Comparison of ENCODE assay signal across 8 cellular contexts in genomic region chr15:40506964-40507571, GRCh38. TPM values are rescaled to one million over a fixed set of nuclear protein-coding genes. Genes with fewer than 3 reads are reported as not detected.
DNase-seq lines count a peak whose midpoint lies in the region; ATAC-seq, FAIRE-seq and TF ChIP-seq lines count a peak whose summit lies in the region.

No MANE protein-coding gene starts in this region.

- H3K4me1 Mint-ChIP-seq in natural killer cell, result peaks cover 24 to 25% of the 10 kb centered on the region in 2 donors
- peaks cover 18% of the 10 kb centered on the region for H3K4me1 Mint-ChIP-seq in stimulated activated effector memory CD8-positive, alpha-beta T cell treated with anti-CD3 and anti-CD28 coated beads, Interleukin-12 subunit alpha, Interleukin-12 subunit beta, amount 100 ng/mL, for 72 hours

- no peaks in the 10 kb centered on the region for H3K36me3 Mint-ChIP-seq in natural killer cell
- H3K36me3 Mint-ChIP-seq in stimulated activated effector memory CD8-positive, alpha-beta T cell treated with anti-CD3 and anti-CD28 coated beads, Interleukin-12 subunit alpha, Interleukin-12 subunit beta, amount 100 ng/mL, for 72 hours, result no peaks in the 10 kb centered on the region

- H3K4me3 ChIP-seq in fibroblast of mammary gland (ENCODE audit: control insufficient read depth, low read depth, low read length), result peak overlapping the region; percentile 22

- TF ChIP-seq CTCF in fibroblast of mammary gland (conservative IDR thresholded peaks at IDR 0.05; ENCODE audit: control insufficient read depth, insufficient read depth, low read depth, low read length) (peak; percentile 76), natural killer cell (IDR thresholded peaks at IDR 0.05) (peak; percentile 51)

- intact Hi-C loops in natural killer cell (cut with micrococcal nuclease), result loop anchor here (5.0 kb wide), 1 partner anchor 65 kb away; the partner anchor contains the start of gene BAHD1

- H3K9me3 Mint-ChIP-seq in natural killer cell, result no peaks in the 10 kb centered on the region
- no peaks in the 10 kb centered on the region for H3K9me3 Mint-ChIP-seq in stimulated activated effector memory CD8-positive, alpha-beta T cell treated with anti-CD3 and anti-CD28 coated beads, Interleukin-12 subunit alpha, Interleukin-12 subunit beta, amount 100 ng/mL, for 72 hours

- peak overlapping the region; percentile 0 for H3K4me3 Mint-ChIP-seq in natural killer cell
- H3K4me3 Mint-ChIP-seq in stimulated activated effector memory CD8-positive, alpha-beta T cell treated with anti-CD3 and anti-CD28 coated beads, Interleukin-12 subunit alpha, Interleukin-12 subunit beta, amount 100 ng/mL, for 72 hours, result peak overlapping the region; percentile 50

- peak; percentile 74 for DNase-seq in EH (ENCODE audit: low read depth)
- peak; percentile 84 for DNase-seq in HTR-8/SVneo (ENCODE audit: insufficient read length, low spot score)
- peak; percentile 38 for DNase-seq in activated T-helper 1 cell treated with Interleukin-2 at 50 U/mL for 16 hours (ENCODE audit: low read depth)
- peak; percentile 68 for DNase-seq in fibroblast of mammary gland (ENCODE audit: low read depth)
- peak; percentile 44 for DNase-seq in natural killer cell
- DNase-seq in stimulated activated effector memory CD8-positive, alpha-beta T cell treated with anti-CD3 and anti-CD28 coated beads, Interleukin-12 subunit alpha, Interleukin-12 subunit beta, amount 100 ng/mL, for 72 hours (ENCODE audit: low spot score in 2 of 2), result peak; percentile 47 to 74

- FAIRE-seq in HTR-8/SVneo (lab: Jason Lieb, UNC), result no peak

- peak; percentile 67 to 83 (median 75) for ATAC-seq in natural killer cell
- ATAC-seq in stimulated activated effector memory CD8-positive, alpha-beta T cell treated with anti-CD3 and anti-CD28 coated beads, Interleukin-12 subunit alpha, Interleukin-12 subunit beta, amount 100 ng/mL, for 72 hours, result peak; percentile 89
- ATAC-seq in GM21526 (IDR thresholded peaks at IDR 0.05; ENCODE audit: low FRiP score, unreplicated experiment), result no peak

- peaks cover 34 to 47% of the 10 kb centered on the region in 2 donors for H3K27me3 Mint-ChIP-seq in natural killer cell (ENCODE audit: low read depth in 2 of 2)

- no peak overlapping the region for H3K27ac Mint-ChIP-seq in natural killer cell
- H3K27ac Mint-ChIP-seq in stimulated activated effector memory CD8-positive, alpha-beta T cell treated with anti-CD3 and anti-CD28 coated beads, Interleukin-12 subunit alpha, Interleukin-12 subunit beta, amount 100 ng/mL, for 72 hours, result no peak overlapping the region

TF ChIP-seq in PFSK-1, 5 proteins besides CTCF, POLR2A, EP300 and RAD21:
- TF ChIP-seq SIN3A (IDR thresholded peaks at IDR 0.05; ENCODE audit: borderline replicate concordance, insufficient read depth, low read length) (no peak), REST (IDR thresholded peaks at IDR 0.05; ENCODE audit: insufficient read depth in 1 of 2, low read depth in 2 of 2, low read length in 2 of 2) (no peak), FOXP2 (optimal IDR thresholded peaks at IDR 0.05; ENCODE audit: borderline replicate concordance, extremely low read depth, extremely low read length, insufficient read depth) (peak; percentile 33), POLR2AphosphoS5 (IDR thresholded peaks at IDR 0.05; ENCODE audit: low read depth, low read length) (no peak), TAF1 (IDR thresholded peaks at IDR 0.05; ENCODE audit: borderline replicate concordance, insufficient read depth, low read length) (0 out of 2 replicates have a peak, but pooled peaks have one; percentile 24)

RNA-seq across cellular contexts. Expression of gene CHST14, which starts 36.3 kb away (rescaled TPM):
- 19.9 TPM for polyA plus RNA-seq in PFSK-1 (2012; ENCODE audit: insufficient read length, low read depth)
- total RNA-seq in natural killer cell, result 10 to 100 TPM in 2 of 3 donors, 1 to 10 TPM in 1; 9.8 to 16.7 (median 12.9) TPM

RNA-seq across cellular contexts. Expression of gene CCDC32, which starts 57.8 kb away (rescaled TPM):
- polyA plus RNA-seq in PFSK-1 (2012; ENCODE audit: insufficient read length, low read depth), result 9.2 TPM
- 10 to 100 TPM; 34.2 to 43.7 (median 37.4) TPM for total RNA-seq in natural killer cell
